ENCODE assay signal across 26 cellular contexts in genomic region chr14:90632451-90632850, GRCh38.
A peak's percentile ranks its signal among the peaks of the same experiment; 100 is the strongest.
DNase-seq lines count a peak whose midpoint lies in the region; ATAC-seq and TF ChIP-seq lines count a peak whose summit lies in the region.
"Had no signal": no experiment of that assay in that cellular context is flagged by ENCODE, and none has a peak within 500 bp of the region (broad histone marks: within the 10 kb centered on the region; RNA-seq: fewer than 3 reads in every experiment).

No MANE protein-coding gene starts in this region.

- peaks cover 10% of the 10 kb centered on the region for H3K27me3 Mint-ChIP-seq in activated naive CD4-positive, alpha-beta T cell treated with anti-CD3 and anti-CD28 coated beads, Interleukin-2, amount 10 ng/mL, durations not matched to agents 7 days and 5 days
- H3K27me3 Mint-ChIP-seq: activated T-cell treated with anti-CD3 and anti-CD28 coated beads, Interleukin-2, amount 50 U/mL, for 24 hours had no signal

- no peaks in the 10 kb centered on the region for H3K36me3 Mint-ChIP-seq in activated naive CD4-positive, alpha-beta T cell treated with anti-CD3 and anti-CD28 coated beads, Interleukin-2, amount 10 ng/mL, durations not matched to agents 7 days and 5 days

- H3K4me3 Mint-ChIP-seq in activated naive CD4-positive, alpha-beta T cell treated with anti-CD3 and anti-CD28 coated beads, Interleukin-2, amount 10 ng/mL, durations not matched to agents 7 days and 5 days, result no peak overlapping the region
- H3K4me3 Mint-ChIP-seq: activated naive CD4-positive, alpha-beta T cell treated with anti-CD3 and anti-CD28 coated beads for 36 hours; activated T-cell treated with anti-CD3 and anti-CD28 coated beads, Interleukin-2, amount 50 U/mL, for 24 hours; neural crest cell had no signal

- no peak overlapping the region for H3K4me2 ChIP-seq in SK-N-SH
- H3K4me2 ChIP-seq in smooth muscle cell, result peak overlapping the region; percentile 24
- H3K4me2 ChIP-seq: A549, hepatocyte had no signal

- no peaks in the 10 kb centered on the region for H3K27me3 ChIP-seq in SK-N-SH (ENCODE audit: insufficient read depth)
- no peaks in the 10 kb centered on the region for H3K27me3 ChIP-seq in smooth muscle cell (ENCODE audit: low read depth)
- H3K27me3 ChIP-seq in right atrium auricular region, result no peaks in the 10 kb centered on the region
- H3K27me3 ChIP-seq in colonic mucosa, result no peaks in the 10 kb centered on the region
- H3K27me3 ChIP-seq: BE2C, hepatocyte, sigmoid colon had no signal

- no peak overlapping the region for H2AFZ ChIP-seq in SK-N-SH (ENCODE audit: low read depth)
- H2AFZ ChIP-seq in smooth muscle cell (ENCODE audit: low read depth), result no peak overlapping the region
- H2AFZ ChIP-seq: hepatocyte had no signal

- H3K4me1 Mint-ChIP-seq in activated naive CD4-positive, alpha-beta T cell treated with anti-CD3 and anti-CD28 coated beads, Interleukin-2, amount 10 ng/mL, durations not matched to agents 7 days and 5 days, result no peaks in the 10 kb centered on the region

- no peaks in the 10 kb centered on the region for H4K20me1 ChIP-seq in SK-N-SH (ENCODE audit: insufficient read depth)
- no peaks in the 10 kb centered on the region for H4K20me1 ChIP-seq in smooth muscle cell (ENCODE audit: low read depth)

- H3K4me1 ChIP-seq in SK-N-SH (ENCODE audit: control insufficient read depth in 1 of 2, insufficient read depth in 2 of 2, low read depth in 1 of 2, low read length in 1 of 2), result peaks cover 0 to 18% of the 10 kb centered on the region in 2 experiments; a peak in 2 of 4 replicates
- H3K4me1 ChIP-seq in smooth muscle cell (ENCODE audit: low read depth), result peaks cover 6% of the 10 kb centered on the region
- H3K4me1 ChIP-seq in right atrium auricular region, result peaks cover 0 to 28% of the 10 kb centered on the region in 2 donors
- H3K4me1 ChIP-seq in colonic mucosa, result no peaks in the 10 kb centered on the region
- H3K4me1 ChIP-seq: A549, BE2C had no signal

- H3F3A ChIP-seq in SK-N-SH (replicated peaks; ENCODE audit: insufficient read depth) (no peaks in the 10 kb centered on the region), smooth muscle cell (ENCODE audit: low read depth) (no peaks in the 10 kb centered on the region)

- 94% methylated on average over 3 of the region's 3 CpGs for WGBS in SK-N-SH (ENCODE audit: low lambda C conversion rate)
- WGBS in smooth muscle cell (ENCODE audit: low lambda C conversion rate), result 73% methylated on average over 3 of the region's 3 CpGs

- no peak overlapping the region for H3K27ac Mint-ChIP-seq in activated naive CD4-positive, alpha-beta T cell treated with anti-CD3 and anti-CD28 coated beads, Interleukin-2, amount 10 ng/mL, durations not matched to agents 7 days and 5 days
- H3K27ac Mint-ChIP-seq: activated naive CD4-positive, alpha-beta T cell treated with anti-CD3 and anti-CD28 coated beads for 36 hours; activated T-cell treated with anti-CD3 and anti-CD28 coated beads, Interleukin-2, amount 50 U/mL, for 24 hours had no signal

- DNase-seq in SK-N-SH (no peak), NCI-H2171 treated with DMSO at 0.1 percent for 48 hours (lab: John Stamatoyannopoulos, UW) (peak; percentile 92), astrocyte of the hippocampus (ENCODE audit: low read depth, low spot score) (peak; percentile 61), smooth muscle cell (lab: John Stamatoyannopoulos, UW; ENCODE audit: unreplicated experiment) (no peak), right atrium auricular region (ENCODE audit: low spot score) (no peak), colonic mucosa (no peak)
- DNase-seq in activated naive CD4-positive, alpha-beta T cell treated with anti-CD3 and anti-CD28 coated beads, Interleukin-2, amount 10 ng/mL, durations not matched to agents 7 days and 5 days, result no peak
- DNase-seq: activated naive CD4-positive, alpha-beta T cell treated with anti-CD3 and anti-CD28 coated beads for 36 hours; activated T-cell treated with anti-CD3 and anti-CD28 coated beads, Interleukin-2, amount 50 U/mL, for 24 hours; anterior cingulate cortex; BE2C; Calu3; GDM1; mucosa of descending colon; NCI-H1105 treated with DMSO at 0.1 percent for 48 hours; NCI-H510A; posterior cingulate gyrus; sigmoid colon; substantia nigra; T-helper 9 cell had no signal

- POLR2A ChIA-PET in SK-N-SH (lab: Yijun Ruan, JAX), result no interaction called here

- H3K79me2 ChIP-seq in SK-N-SH (ENCODE audit: insufficient read depth) (no peaks in the 10 kb centered on the region), smooth muscle cell (ENCODE audit: low read depth) (no peaks in the 10 kb centered on the region)
- H3K79me2 ChIP-seq: hepatocyte had no signal

- no peak for ATAC-seq in SK-N-SH treated with all-trans-retinoic acid at 6 μM for 48 hours
- ATAC-seq: A549; activated CD4-positive, CD25-positive, alpha-beta regulatory T cell treated with anti-CD3 and anti-CD28 coated beads, Interleukin-2, amount 50 U/mL, for 24 hours; mucosa of descending colon had no signal

- H3K4me3 ChIP-seq in SK-N-SH (ENCODE audit: low read depth in 2 of 2, low read length in 1 of 2), result no peak overlapping the region
- H3K4me3 ChIP-seq in smooth muscle cell, result no peak overlapping the region
- H3K4me3 ChIP-seq in right atrium auricular region, result no peak overlapping the region
- no peak overlapping the region for H3K4me3 ChIP-seq in colonic mucosa
- H3K4me3 ChIP-seq: A549, hepatocyte, mucosa of descending colon, sigmoid colon had no signal

- H3K27ac ChIP-seq in SK-N-SH (ENCODE audit: low read depth in 2 of 2, low read length in 1 of 2) (no peak overlapping the region), smooth muscle cell (ENCODE audit: low read depth) (no peak overlapping the region), right atrium auricular region (no peak overlapping the region), colonic mucosa (no peak overlapping the region)
- H3K27ac ChIP-seq: A549, hepatocyte, RWPE1 had no signal

- no peaks in the 10 kb centered on the region for H3K9me3 Mint-ChIP-seq in activated naive CD4-positive, alpha-beta T cell treated with anti-CD3 and anti-CD28 coated beads, Interleukin-2, amount 10 ng/mL, durations not matched to agents 7 days and 5 days
- H3K9me3 Mint-ChIP-seq: activated naive CD4-positive, alpha-beta T cell treated with anti-CD3 and anti-CD28 coated beads for 36 hours; activated T-cell treated with anti-CD3 and anti-CD28 coated beads, Interleukin-2, amount 50 U/mL, for 24 hours; neural crest cell had no signal

- no peaks in the 10 kb centered on the region for H3K9me2 ChIP-seq in SK-N-SH

- H3K9me3 ChIP-seq in SK-N-SH (no peaks in the 10 kb centered on the region), smooth muscle cell (replicated peaks; ENCODE audit: low read depth) (no peaks in the 10 kb centered on the region), right atrium auricular region (no peaks in the 10 kb centered on the region), colonic mucosa (no peaks in the 10 kb centered on the region)
- H3K9me3 ChIP-seq: A549, BE2C, mucosa of descending colon, sigmoid colon had no signal

- TF ChIP-seq RAD21 in SK-N-SH (IDR thresholded peaks at IDR 0.05; ENCODE audit: low read length), result no peak

- TF ChIP-seq EP300 in SK-N-SH (IDR thresholded peaks at IDR 0.05; ENCODE audit: borderline replicate concordance in 1 of 2, low read depth in 1 of 2, low read length in 1 of 2), result no peak

- CTCF ChIA-PET in SK-N-SH (lab: Yijun Ruan, JAX), result no interaction called here
- CTCF ChIA-PET in activated naive CD4-positive, alpha-beta T cell treated with anti-CD3 and anti-CD28 coated beads, Interleukin-2, amount 10 ng/mL, durations not matched to agents 7 days and 5 days (lab: Charles Lee), result no interaction called here

- no peak for TF ChIP-seq CTCF in SK-N-SH (IDR thresholded peaks at IDR 0.05)
- TF ChIP-seq CTCF in smooth muscle cell (IDR thresholded peaks at IDR 0.05; ENCODE audit: borderline replicate concordance, insufficient read depth, poor library complexity, severe bottlenecking), result no peak
- no peak for TF ChIP-seq CTCF in right atrium auricular region (IDR thresholded peaks at IDR 0.05)
- TF ChIP-seq CTCF in colonic mucosa (IDR thresholded peaks at IDR 0.05), result no peak

- intact Hi-C loops in colonic mucosa (cut with DNase I), result no loop called here

- H3K9ac ChIP-seq in SK-N-SH, result no peak overlapping the region
- no peak overlapping the region for H3K9ac ChIP-seq in smooth muscle cell (ENCODE audit: low read depth)
- H3K9ac ChIP-seq in colonic mucosa (ENCODE audit: low read depth in 2 of 2, low read length in 2 of 2), result no peak overlapping the region

- H3K36me3 ChIP-seq in SK-N-SH (replicated peaks in 1 of 2; ENCODE audit: control insufficient read depth in 1 of 2, insufficient read depth in 2 of 2, low read length in 1 of 2) (peaks cover 0 to 8% of the 10 kb centered on the region in 2 experiments), smooth muscle cell (ENCODE audit: low read depth) (no peaks in the 10 kb centered on the region), right atrium auricular region (no peaks in the 10 kb centered on the region), colonic mucosa (no peaks in the 10 kb centered on the region)
- H3K36me3 ChIP-seq: BE2C, sigmoid colon had no signal

TF ChIP-seq in SK-N-SH, 30 proteins besides CTCF, POLR2A, EP300 and RAD21:
- TF ChIP-seq TCF12 (IDR thresholded peaks at IDR 0.05) (peak; percentile 7; the same call in 1 of the 2 replicates), SMC3 (IDR thresholded peaks at IDR 0.05; ENCODE audit: low read depth, low read length) (no peak), TAF1 (IDR thresholded peaks at IDR 0.05; ENCODE audit: borderline replicate concordance, low read depth, low read length) (no peak)

TF ChIP-seq in SK-N-SH treated with all-trans-retinoic acid at 6 μM for 48 hours, 23 proteins besides CTCF, POLR2A, EP300 and RAD21:
- TF ChIP-seq ZFP30 (CRISPR knock-in tag; IDR thresholded peaks at IDR 0.05) (no peak), ISL1 (CRISPR knock-in tag; IDR thresholded peaks at IDR 0.05) (no peak), SNAI2 (CRISPR knock-in tag; IDR thresholded peaks at IDR 0.05) (no peak), BACH2 (CRISPR knock-in tag; IDR thresholded peaks at IDR 0.05; ENCODE audit: borderline replicate concordance) (no peak), PPARA (CRISPR knock-in tag; IDR thresholded peaks at IDR 0.05; ENCODE audit: borderline replicate concordance) (no peak)

Comparison
In these comparisons a context has a peak if more than half of its experiments do, and no peak if none do; other contexts are left out.
1. DNase-seq: peak in NCI-H2171 treated with DMSO at 0.1 percent for 48 hours (single experiment) and astrocyte of the hippocampus (single experiment); none in SK-N-SH (single experiment), smooth muscle cell (single experiment), right atrium auricular region (single experiment), colonic mucosa (single experiment) and activated naive CD4-positive, alpha-beta T cell treated with anti-CD3 and anti-CD28 coated beads, Interleukin-2, amount 10 ng/mL, durations not matched to agents 7 days and 5 days (single experiment).